Comparison of ENCODE assay signal across 1 cellular context in genomic region chr5:1316588-1316902, GRCh38.
TF ChIP-seq lines count a peak whose summit lies in the region.

No MANE protein-coding gene starts in this region.

TF ChIP-seq in WTC11, 78 proteins besides CTCF, POLR2A, EP300 and RAD21 (continued from another document):
- TF ChIP-seq, protein P1, sequence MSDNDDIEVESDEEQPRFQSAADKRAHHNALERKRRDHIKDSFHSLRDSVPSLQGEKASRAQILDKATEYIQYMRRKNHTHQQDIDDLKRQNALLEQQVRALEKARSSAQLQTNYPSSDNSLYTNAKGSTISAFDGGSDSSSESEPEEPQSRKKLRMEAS (CRISPR knock-in tag; IDR thresholded peaks at IDR 0.05) = no peak
- peak; percentile 76; the same call in 1 of the 2 replicates for TF ChIP-seq TP53 (CRISPR knock-in tag; IDR thresholded peaks at IDR 0.05)
- peak; percentile 33 for TF ChIP-seq SP1 (CRISPR knock-in tag; conservative IDR thresholded peaks at IDR 0.05)
- TF ChIP-seq ZNF317 (CRISPR knock-in tag; IDR thresholded peaks at IDR 0.05; ENCODE audit: borderline replicate concordance, low read depth) = no peak
- no peak for TF ChIP-seq ZNF263 (CRISPR knock-in tag; IDR thresholded peaks at IDR 0.05; ENCODE audit: low read depth)
- no peak for TF ChIP-seq NR2C2 (CRISPR knock-in tag; IDR thresholded peaks at IDR 0.05)
- TF ChIP-seq, protein P2, sequence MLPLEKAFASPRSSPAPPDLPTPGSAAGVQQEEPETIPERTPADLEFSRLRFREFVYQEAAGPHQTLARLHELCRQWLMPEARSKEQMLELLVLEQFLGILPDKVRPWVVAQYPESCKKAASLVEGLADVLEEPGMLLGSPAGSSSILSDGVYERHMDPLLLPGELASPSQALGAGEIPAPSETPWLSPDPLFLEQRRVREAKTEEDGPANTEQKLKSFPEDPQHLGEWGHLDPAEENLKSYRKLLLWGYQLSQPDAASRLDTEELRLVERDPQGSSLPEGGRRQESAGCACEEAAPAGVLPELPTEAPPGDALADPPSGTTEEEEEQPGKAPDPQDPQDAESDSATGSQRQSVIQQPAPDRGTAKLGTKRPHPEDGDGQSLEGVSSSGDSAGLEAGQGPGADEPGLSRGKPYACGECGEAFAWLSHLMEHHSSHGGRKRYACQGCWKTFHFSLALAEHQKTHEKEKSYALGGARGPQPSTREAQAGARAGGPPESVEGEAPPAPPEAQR (CRISPR knock-in tag; IDR thresholded peaks at IDR 0.05) = no peak
- TF ChIP-seq PRRX2 (CRISPR knock-in tag; IDR thresholded peaks at IDR 0.05) = no peak
- TF ChIP-seq ZNF232 (CRISPR knock-in tag; IDR thresholded peaks at IDR 0.05) = no peak
- no peak for TF ChIP-seq MXD4 (CRISPR knock-in tag; IDR thresholded peaks at IDR 0.05; ENCODE audit: borderline replicate concordance)
- TF ChIP-seq, protein P3, sequence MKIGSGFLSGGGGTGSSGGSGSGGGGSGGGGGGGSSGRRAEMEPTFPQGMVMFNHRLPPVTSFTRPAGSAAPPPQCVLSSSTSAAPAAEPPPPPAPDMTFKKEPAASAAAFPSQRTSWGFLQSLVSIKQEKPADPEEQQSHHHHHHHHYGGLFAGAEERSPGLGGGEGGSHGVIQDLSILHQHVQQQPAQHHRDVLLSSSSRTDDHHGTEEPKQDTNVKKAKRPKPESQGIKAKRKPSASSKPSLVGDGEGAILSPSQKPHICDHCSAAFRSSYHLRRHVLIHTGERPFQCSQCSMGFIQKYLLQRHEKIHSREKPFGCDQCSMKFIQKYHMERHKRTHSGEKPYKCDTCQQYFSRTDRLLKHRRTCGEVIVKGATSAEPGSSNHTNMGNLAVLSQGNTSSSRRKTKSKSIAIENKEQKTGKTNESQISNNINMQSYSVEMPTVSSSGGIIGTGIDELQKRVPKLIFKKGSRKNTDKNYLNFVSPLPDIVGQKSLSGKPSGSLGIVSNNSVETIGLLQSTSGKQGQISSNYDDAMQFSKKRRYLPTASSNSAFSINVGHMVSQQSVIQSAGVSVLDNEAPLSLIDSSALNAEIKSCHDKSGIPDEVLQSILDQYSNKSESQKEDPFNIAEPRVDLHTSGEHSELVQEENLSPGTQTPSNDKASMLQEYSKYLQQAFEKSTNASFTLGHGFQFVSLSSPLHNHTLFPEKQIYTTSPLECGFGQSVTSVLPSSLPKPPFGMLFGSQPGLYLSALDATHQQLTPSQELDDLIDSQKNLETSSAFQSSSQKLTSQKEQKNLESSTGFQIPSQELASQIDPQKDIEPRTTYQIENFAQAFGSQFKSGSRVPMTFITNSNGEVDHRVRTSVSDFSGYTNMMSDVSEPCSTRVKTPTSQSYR (CRISPR knock-in tag; IDR thresholded peaks at IDR 0.05) = 0 out of 2 replicates have a peak, but pooled peaks have one; percentile 7
- TF ChIP-seq PRDM15 (CRISPR knock-in tag; IDR thresholded peaks at IDR 0.05) = no peak
- no peak for TF ChIP-seq NR1H2 (CRISPR knock-in tag; IDR thresholded peaks at IDR 0.05)
- no peak for TF ChIP-seq TCF7 (CRISPR knock-in tag; IDR thresholded peaks at IDR 0.05; ENCODE audit: low read depth)
- 0 out of 2 replicates have a peak, but pooled peaks have one; percentile 17 for TF ChIP-seq ZBTB21 (CRISPR knock-in tag; IDR thresholded peaks at IDR 0.05; ENCODE audit: borderline replicate concordance)
- TF ChIP-seq CREB1 (CRISPR knock-in tag; IDR thresholded peaks at IDR 0.05) = no peak
TF ChIP-seq in WTC11: peak in this region for 5.
